ENCODE assay signal across 5 cellular contexts in the genomic region with DNA sequence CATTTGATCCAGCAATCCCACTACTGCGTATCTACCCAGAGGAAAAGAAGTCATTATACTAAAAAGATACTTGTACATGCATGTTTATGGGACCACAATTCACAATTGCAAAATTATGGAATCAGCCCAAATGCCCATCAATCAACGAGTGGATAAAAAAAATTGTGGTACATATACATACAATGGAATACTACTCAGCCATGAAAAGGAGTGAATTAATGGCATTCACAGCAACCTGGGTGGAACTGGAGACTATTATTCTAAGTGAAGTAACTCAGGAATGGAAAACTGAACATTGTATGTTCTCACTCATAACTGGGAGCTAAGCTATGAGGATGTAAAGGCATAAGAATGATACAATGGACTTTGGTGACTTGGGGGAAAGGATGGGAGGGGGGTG.
A peak's percentile ranks its signal among the peaks of the same experiment; 100 is the strongest.
DNase-seq lines count a peak whose midpoint lies in the region; ATAC-seq, FAIRE-seq and TF ChIP-seq lines count a peak whose summit lies in the region.
"Not testable (repeated sequence)": the region's sequence is repeated elsewhere in the genome, so short reads cannot be mapped to it uniquely, and the experiment has no call there.

No MANE protein-coding gene starts in this region.

- peak overlapping the region; percentile 16 for H3K27ac Mint-ChIP-seq in activated T-cell treated with anti-CD3 and anti-CD28 coated beads, Interleukin-2, amount 50 U/mL, for 72 hours
- not testable (repeated sequence) for H3K27ac Mint-ChIP-seq in endodermal cell

- H3K9me3 Mint-ChIP-seq in activated T-cell treated with anti-CD3 and anti-CD28 coated beads, Interleukin-2, amount 50 U/mL, for 72 hours, result not testable (repeated sequence)
- peaks cover 16% of the 10 kb centered on the region for H3K9me3 Mint-ChIP-seq in endodermal cell

- not testable (repeated sequence) for H3K9me3 ChIP-seq in OCI-LY1 (ENCODE audit: low read length); K562 (replicated peaks; ENCODE audit: control insufficient read depth, insufficient read depth, low read depth, low read length); endodermal cell (ENCODE audit: control insufficient read depth, low read length)

- H3K4me2 ChIP-seq in OCI-LY1 (ENCODE audit: low read length), result peak overlapping the region; percentile 56; the same call in 1 of the 2 replicates
- H3K4me2 ChIP-seq in K562 (ENCODE audit: insufficient read depth, low read length), result not testable (repeated sequence)

- 54% methylated on average over 2 of the region's 2 CpGs for WGBS in K562 (ENCODE audit: insufficient coverage, low coverage, missing lambda C conversion rate)
- 100% methylated on average over 2 of the region's 2 CpGs; no CpG with 5 or more reads in 1 of the 2 experiments for WGBS in endodermal cell (ENCODE audit: insufficient coverage in 1 of 2, insufficient read length in 1 of 2), 2 experiments

- not testable (repeated sequence) for H3K9me1 ChIP-seq in K562 (ENCODE audit: control insufficient read depth, insufficient read depth, low read length)

- peaks cover 17% of the 10 kb centered on the region for H3K27me3 Mint-ChIP-seq in activated T-cell treated with anti-CD3 and anti-CD28 coated beads, Interleukin-2, amount 50 U/mL, for 72 hours (ENCODE audit: low read depth)
- H3K27me3 Mint-ChIP-seq in endodermal cell (ENCODE audit: insufficient read depth), result not testable (repeated sequence)

- not testable (repeated sequence) for H3K4me3 Mint-ChIP-seq in activated T-cell treated with anti-CD3 and anti-CD28 coated beads, Interleukin-2, amount 50 U/mL, for 72 hours; endodermal cell

- not testable (repeated sequence) for H3K27me3 ChIP-seq in OCI-LY1 (ENCODE audit: insufficient read depth, low read length); K562 (ENCODE audit: control insufficient read depth in 2 of 2, insufficient read depth in 2 of 2, low read length in 2 of 2); endodermal cell (ENCODE audit: control insufficient read depth, insufficient read depth, low read length, poor library complexity, severe bottlenecking)

- not testable (repeated sequence) for H3F3A ChIP-seq in OCI-LY1 (ENCODE audit: insufficient read depth, low read length)

- TF ChIP-seq CTCF in GM12865 (IDR thresholded peaks at IDR 0.05; ENCODE audit: insufficient read depth, low read depth, low read length, missing control alignments); OCI-LY1 (IDR thresholded peaks at IDR 0.05; ENCODE audit: low read length); K562 (IDR thresholded peaks at IDR 0.05 in 2 of 3, conservative IDR thresholded peaks at IDR 0.05 in 1 of 3; ENCODE audit: insufficient read depth in 2 of 3, low read depth in 1 of 3, low read length in 3 of 3); endodermal cell (conservative IDR thresholded peaks at IDR 0.05): not testable (repeated sequence)

- TF ChIP-seq RAD21 in K562 (CRISPR knock-in tag; conservative IDR thresholded peaks at IDR 0.05 in 1 of 2, IDR thresholded peaks at IDR 0.05 in 1 of 2), result not testable (repeated sequence)

- CTCF ChIA-PET in K562 (lab: Yijun Ruan, JAX; ENCODE audit: low intra/inter-chr PET ratio), result not testable (repeated sequence)

- TF ChIP-seq POLR2A in K562 (conservative IDR thresholded peaks at IDR 0.05), result not testable (repeated sequence)

- FAIRE-seq in K562 (lab: Jason Lieb, UNC), result not testable (repeated sequence)

- not testable (repeated sequence) for H2AFZ ChIP-seq in OCI-LY1 (ENCODE audit: low read length); K562 (ENCODE audit: low read depth, low read length)

- H3K4me3 ChIP-seq in GM12865 (ENCODE audit: low read depth, low read length), result peak overlapping the region; percentile 83; the same call in 1 of the 2 replicates
- not testable (repeated sequence) for H3K4me3 ChIP-seq in OCI-LY1 (ENCODE audit: low read depth, low read length, poor library complexity, severe bottlenecking); K562
- peak overlapping the region; percentile 85 for H3K4me3 ChIP-seq in endodermal cell (ENCODE audit: low read length)

- peaks cover 16% of the 10 kb centered on the region for H3K4me1 Mint-ChIP-seq in activated T-cell treated with anti-CD3 and anti-CD28 coated beads, Interleukin-2, amount 50 U/mL, for 72 hours (ENCODE audit: low read depth)
- peaks cover 23% of the 10 kb centered on the region for H3K4me1 Mint-ChIP-seq in endodermal cell

- not testable (repeated sequence) for DNase-seq in GM12865 (ENCODE audit: low read depth); activated T-cell treated with anti-CD3 and anti-CD28 coated beads, Interleukin-2, amount 50 U/mL, for 72 hours; K562 (ENCODE audit: extremely low read depth in 1 of 4, low spot score in 3 of 4); endodermal cell

- intact Hi-C loops in K562 (cut with micrococcal nuclease), result not testable (repeated sequence)

- H4K20me1 ChIP-seq in OCI-LY1 (ENCODE audit: insufficient read depth, low read length); K562 (replicated peaks; ENCODE audit: control insufficient read depth, insufficient read depth, low read length): not testable (repeated sequence)

- BruUV-seq in K562 (replicated peaks; lab: Mats Ljungman, UMichigan), result not testable (repeated sequence)

- POLR2A ChIA-PET in K562 (lab: Yijun Ruan, JAX), result interaction anchor here (0.7 kb wide), 1 partner anchor 1082 kb away, joined by 3 read pairs; no protein-coding TSS in a partner anchor

- not testable (repeated sequence) for H3K9me2 ChIP-seq in OCI-LY1 (ENCODE audit: low read depth, low read length)

- peaks cover 73% of the 10 kb centered on the region for H3K4me1 ChIP-seq in OCI-LY1 (ENCODE audit: insufficient read depth, low read length, severe bottlenecking)
- not testable (repeated sequence) for H3K4me1 ChIP-seq in K562 (replicated peaks in 1 of 2; ENCODE audit: control insufficient read depth in 2 of 2, insufficient read depth in 2 of 2, low read length in 2 of 2)
- peaks cover 13% of the 10 kb centered on the region for H3K4me1 ChIP-seq in endodermal cell (ENCODE audit: control insufficient read depth, insufficient read depth, low read length)

- H3K79me2 ChIP-seq in OCI-LY1 (ENCODE audit: insufficient read depth, low read length), result peaks cover 51% of the 10 kb centered on the region
- H3K79me2 ChIP-seq in K562 (ENCODE audit: control insufficient read depth, insufficient read depth, low read length), result not testable (repeated sequence)

- in situ Hi-C loops in K562 (cut with MboI), result loop anchor here (25.0 kb wide), 1 partner anchor 1795 kb away; no protein-coding TSS in a partner anchor

- not testable (repeated sequence) for H3K36me3 Mint-ChIP-seq in activated T-cell treated with anti-CD3 and anti-CD28 coated beads, Interleukin-2, amount 50 U/mL, for 72 hours (ENCODE audit: insufficient read depth in 2 of 2); endodermal cell (ENCODE audit: low read depth)

- H3K36me3 ChIP-seq in OCI-LY1 (ENCODE audit: insufficient read depth, low read length); K562 (ENCODE audit: control insufficient read depth, insufficient read depth, low read length): not testable (repeated sequence)
- H3K36me3 ChIP-seq in endodermal cell (ENCODE audit: control insufficient read depth, insufficient read depth, low read length), result peaks cover 30% of the 10 kb centered on the region

- ATAC-seq in activated T-cell treated with anti-CD3 and anti-CD28 coated beads, Interleukin-2, amount 50 U/mL, for 72 hours (replicated peaks in 1 of 2); K562: not testable (repeated sequence)

- not testable (repeated sequence) for TF ChIP-seq EP300 in K562 (IDR thresholded peaks at IDR 0.05; ENCODE audit: low read length)

- H3K27ac ChIP-seq in OCI-LY1 (ENCODE audit: low read depth, low read length, poor library complexity, severe bottlenecking); K562 (ENCODE audit: extremely low read depth, low read depth, low read length); endodermal cell (ENCODE audit: low read depth, low read length): not testable (repeated sequence)

- not testable (repeated sequence) for H3K9ac ChIP-seq in OCI-LY1 (ENCODE audit: low read length); K562 (ENCODE audit: insufficient read depth in 1 of 2, low read depth in 2 of 2, low read length in 2 of 2); endodermal cell (ENCODE audit: extremely low read depth, low read length, poor library complexity, severe bottlenecking)

TF ChIP-seq in K562, 482 proteins besides CTCF, POLR2A, EP300 and RAD21:
- TF ChIP-seq ZNF146 (CRISPR knock-in tag; IDR thresholded peaks at IDR 0.05; ENCODE audit: unreplicated experiment), result peak; percentile 50
